20 cellular contexts compared by ENCODE assay signal in genomic region chr2:129769402-129769991, GRCh38.
"Had no signal": no experiment of that assay in that cellular context is flagged by ENCODE, and none has a peak within 500 bp of the region (broad histone marks: within the 10 kb centered on the region; RNA-seq: fewer than 3 reads in every experiment).

No MANE protein-coding gene starts in this region.

- ATAC-seq: esophagus mucosa; gastrocnemius medialis; left cardiac atrium; lower lobe of right lung; right cardiac atrium; stimulated activated naive CD8-positive, alpha-beta T cell treated with anti-CD3 and anti-CD28 coated beads, Interleukin-15, Interleukin-2, amounts not matched to agents 100 U/mL and 50 U/mL, for 24 hours had no signal

- H3K4me1 Mint-ChIP-seq: immature natural killer cell, memory B cell, naive B cell had no signal

- H3K27ac ChIP-seq: colonic mucosa, gastrocnemius medialis, left ventricle myocardium inferior, lower lobe of right lung, neutrophil, suprapubic skin, thyroid gland had no signal

- H3K4me3 Mint-ChIP-seq: immature natural killer cell, memory B cell, naive B cell, nephron progenitor cell, type B pancreatic cell had no signal

- H3K27me3 ChIP-seq: colonic mucosa, gastrocnemius medialis, thyroid gland had no signal

- H3K36me3 ChIP-seq: colonic mucosa, gastrocnemius medialis, left ventricle myocardium inferior, lower lobe of right lung, neutrophil, suprapubic skin, thyroid gland had no signal

- DNase-seq: colonic mucosa; effector CD8-positive, alpha-beta T cell; gastrocnemius medialis; immature natural killer cell; kidney; left cardiac atrium; left ventricle myocardium inferior; lower lobe of right lung; naive B cell; nephron progenitor cell; right cardiac atrium; small intestine; stimulated activated CD4-positive, alpha-beta T cell treated with anti-CD3 and anti-CD28 coated beads, Interleukin-12 subunit alpha, Interleukin-12 subunit beta, amount 100 ng/mL, for 4 hours; stimulated activated naive CD8-positive, alpha-beta T cell treated with anti-CD3 and anti-CD28 coated beads, Interleukin-15, Interleukin-2, amounts not matched to agents 100 U/mL and 50 U/mL, for 24 hours; thyroid gland had no signal

- H3K4me3 ChIP-seq: colonic mucosa, gastrocnemius medialis, left ventricle myocardium inferior, lower lobe of right lung, suprapubic skin, thyroid gland had no signal

- H3K9me3 ChIP-seq: colonic mucosa, gastrocnemius medialis, lower lobe of right lung, neutrophil, suprapubic skin, thyroid gland had no signal

- H3K4me1 ChIP-seq: colonic mucosa, gastrocnemius medialis, left ventricle myocardium inferior, lower lobe of right lung, suprapubic skin had no signal

- H3K36me3 Mint-ChIP-seq: immature natural killer cell, memory B cell, naive B cell, type B pancreatic cell had no signal
